8 cellular contexts compared by ENCODE assay signal in genomic region chr2:54559593-54560145, GRCh38.
DNase-seq lines count a peak whose midpoint lies in the region; ATAC-seq and TF ChIP-seq lines count a peak whose summit lies in the region.

No MANE protein-coding gene starts in this region.

- DNase-seq in BJ (ENCODE audit: low read depth) (no peak), HCEC 1CT (peak; percentile 89), epithelial cell of proximal tubule (ENCODE audit: low read depth) (no peak)
- no peak for DNase-seq in T-helper 2 cell treated with Interferon-gamma antibody and Interleukin-4, amounts not matched to agents 5 μg/mL and 100 μg/mL, for 36 hours (ENCODE audit: low spot score)
- no peak for DNase-seq in activated CD8-positive, alpha-beta memory T cell treated with anti-CD3 and anti-CD28 coated beads, Interleukin-2, amount 50 U/mL, for 4 hours

- TF ChIP-seq CTCF in BJ (IDR thresholded peaks at IDR 0.05; ENCODE audit: insufficient read depth, low read depth, low read length) (no peak), epithelial cell of proximal tubule (conservative IDR thresholded peaks at IDR 0.05; ENCODE audit: low read depth, low read length) (no peak)

- POLR2A ChIA-PET in BJ (lab: Charles Lee), result no interaction called here

- H3K36me3 ChIP-seq in BJ (ENCODE audit: control insufficient read depth, insufficient read depth, low read length), result no peaks in the 10 kb centered on the region
- peaks cover 3% of the 10 kb centered on the region for H3K36me3 ChIP-seq in muscle layer of colon (ENCODE audit: insufficient read depth, low read length)

- peak overlapping the region; percentile 94 for H3K4me3 Mint-ChIP-seq in T-helper 2 cell treated with Interferon-gamma antibody and Interleukin-4, amounts not matched to agents 5 μg/mL and 100 μg/mL, for 36 hours

- peak overlapping the region; percentile 37 for H3K4me3 ChIP-seq in BJ (ENCODE audit: low read depth, low read length)
- peak overlapping the region; percentile 95 for H3K4me3 ChIP-seq in epithelial cell of proximal tubule (ENCODE audit: low read depth, low read length)
- H3K4me3 ChIP-seq in muscle layer of colon (ENCODE audit: low read depth in 1 of 2, low read length in 2 of 2), result peak overlapping the region; percentile 22 to 70

- ATAC-seq in HG03442 (IDR thresholded peaks at IDR 0.05; ENCODE audit: unreplicated experiment) (no peak), GM18870 (IDR thresholded peaks at IDR 0.05; ENCODE audit: unreplicated experiment) (no peak)

- H3K36me3 Mint-ChIP-seq in T-helper 2 cell treated with Interferon-gamma antibody and Interleukin-4, amounts not matched to agents 5 μg/mL and 100 μg/mL, for 36 hours (ENCODE audit: low read depth), result peaks cover 39% of the 10 kb centered on the region

- peaks cover 54% of the 10 kb centered on the region for H3K4me1 ChIP-seq in muscle layer of colon (ENCODE audit: insufficient read depth, low read length)

- peak overlapping the region; percentile 49 for H3K9ac ChIP-seq in muscle layer of colon (ENCODE audit: low read length)

- no peaks in the 10 kb centered on the region for H3K27me3 Mint-ChIP-seq in T-helper 2 cell treated with Interferon-gamma antibody and Interleukin-4, amounts not matched to agents 5 μg/mL and 100 μg/mL, for 36 hours (ENCODE audit: low read depth)

- H3K9me3 ChIP-seq in muscle layer of colon (ENCODE audit: low read length), result no peaks in the 10 kb centered on the region

- H3K9me3 Mint-ChIP-seq in T-helper 2 cell treated with Interferon-gamma antibody and Interleukin-4, amounts not matched to agents 5 μg/mL and 100 μg/mL, for 36 hours, result no peaks in the 10 kb centered on the region

- peaks cover 48% of the 10 kb centered on the region for H3K4me1 Mint-ChIP-seq in T-helper 2 cell treated with Interferon-gamma antibody and Interleukin-4, amounts not matched to agents 5 μg/mL and 100 μg/mL, for 36 hours (ENCODE audit: low read depth)

- CTCF ChIA-PET in BJ (lab: Yijun Ruan, JAX), result interaction anchor here (0.6 to 1.8 kb wide), 7 partner anchors 12 to 279 kb away, joined by 3 to 7 read pairs (median 5); no protein-coding TSS in a partner anchor

- peak overlapping the region; percentile 75 for H3K27ac ChIP-seq in muscle layer of colon (ENCODE audit: low read depth, low read length)

- H3K27ac Mint-ChIP-seq in T-helper 2 cell treated with Interferon-gamma antibody and Interleukin-4, amounts not matched to agents 5 μg/mL and 100 μg/mL, for 36 hours, result peak overlapping the region; percentile 92

- no peaks in the 10 kb centered on the region for H3K27me3 ChIP-seq in BJ (ENCODE audit: control insufficient read depth, insufficient read depth, low read length)
- H3K27me3 ChIP-seq in muscle layer of colon (ENCODE audit: control insufficient read depth in 1 of 2, insufficient read depth in 2 of 2, low read length in 2 of 2), result no peaks in the 10 kb centered on the region

Comparison
In these comparisons a context has a peak if more than half of its experiments do, and no peak if none do; other contexts are left out.
1. H3K4me3 ChIP-seq: peak in every context shown above with its lines; median percentile 95 in epithelial cell of proximal tubule; 46 in muscle layer of colon; 37 in BJ.